ENCODE assay signal across 19 cellular contexts in genomic region chr7:22251906-22252495, GRCh38.
A peak's percentile ranks its signal among the peaks of the same experiment; 100 is the strongest.
DNase-seq lines count a peak whose midpoint lies in the region; ATAC-seq lines count a peak whose summit lies in the region.
"Had no signal": no experiment of that assay in that cellular context is flagged by ENCODE, and none has a peak within 500 bp of the region (broad histone marks: within the 10 kb centered on the region; RNA-seq: fewer than 3 reads in every experiment).

No MANE protein-coding gene starts in this region.

- no peak for ATAC-seq in stimulated activated naive CD8-positive, alpha-beta T cell treated with anti-CD3 and anti-CD28 coated beads, Interleukin-15, Interleukin-2, amounts not matched to agents 100 U/mL and 50 U/mL, for 24 hours
- no peak for ATAC-seq in GM19035 (IDR thresholded peaks at IDR 0.05; ENCODE audit: unreplicated experiment)
- no peak for ATAC-seq in GM19023 (IDR thresholded peaks at IDR 0.05; ENCODE audit: unreplicated experiment)
- ATAC-seq: activated T-cell treated with anti-CD3 and anti-CD28 coated beads, Interleukin-2, amount 50 U/mL, for 72 hours; body of pancreas; Panc1 had no signal

- peak; percentile 19 for DNase-seq in NCI-H2227 treated with DMSO at 0.1 percent for 48 hours (lab: John Stamatoyannopoulos, UW)
- no peak for DNase-seq in NCI-H2227 (lab: John Stamatoyannopoulos, UW; ENCODE audit: unreplicated experiment)
- DNase-seq in NCI-H2171 treated with DMSO at 0.1 percent for 48 hours (lab: John Stamatoyannopoulos, UW) = peak; percentile 57
- DNase-seq in putamen (ENCODE audit: low spot score) = peak; percentile 82
- DNase-seq in stimulated activated naive CD8-positive, alpha-beta T cell treated with anti-CD3 and anti-CD28 coated beads, Interleukin-15, Interleukin-2, amounts not matched to agents 100 U/mL and 50 U/mL, for 24 hours = no peak
- DNase-seq: activated CD4-positive, alpha-beta T cell treated with anti-CD3 and anti-CD28 coated beads for 1 hour; activated naive CD8-positive, alpha-beta T cell treated with anti-CD3 and anti-CD28 coated beads, Interleukin-2, amount 10 ng/mL, durations not matched to agents 7 days and 5 days; activated T-cell treated with anti-CD3 and anti-CD28 coated beads, Interleukin-2, amount 50 U/mL, for 72 hours; DMS153; IMR-90; SJCRH30; spleen; stimulated activated CD8-positive, alpha-beta memory T cell treated with anti-CD3 and anti-CD28 coated beads, Interleukin-4, amount 100 ng/mL, for 48 hours had no signal

- no peak overlapping the region for H3K4me3 ChIP-seq in iPS-18a (ENCODE audit: low read length)
- H3K4me3 ChIP-seq: body of pancreas, SJCRH30, spleen, suprapubic skin had no signal

- H3K36me3 ChIP-seq in iPS-18a (ENCODE audit: control insufficient read depth, low read depth, low read length) = no peaks in the 10 kb centered on the region
- H3K36me3 ChIP-seq: SJCRH30, spleen, suprapubic skin had no signal

- H3K27ac ChIP-seq in iPS-18a (ENCODE audit: low read length) = peak overlapping the region; percentile 30
- H3K27ac ChIP-seq: body of pancreas, SJCRH30, suprapubic skin had no signal

- H3K27me3 ChIP-seq in iPS-18a (ENCODE audit: control insufficient read depth, insufficient read depth, low read length) = no peaks in the 10 kb centered on the region
- H3K27me3 ChIP-seq: body of pancreas, spleen, suprapubic skin had no signal

- H3K4me1 ChIP-seq in iPS-18a (ENCODE audit: control insufficient read depth, low read depth, low read length) = peaks cover 36% of the 10 kb centered on the region
- H3K4me1 ChIP-seq: SJCRH30, suprapubic skin had no signal

- H3K9me3 ChIP-seq in iPS-18a (ENCODE audit: control insufficient read depth, low read depth, low read length) = no peaks in the 10 kb centered on the region
- H3K9me3 ChIP-seq: body of pancreas, SJCRH30, suprapubic skin had no signal

- H3K9ac ChIP-seq in iPS-18a (ENCODE audit: low read length) = no peak overlapping the region

Comparison
In these comparisons a context has a peak if more than half of its experiments do, and no peak if none do; other contexts are left out.
1. DNase-seq: peak in NCI-H2227 treated with DMSO at 0.1 percent for 48 hours (single experiment), NCI-H2171 treated with DMSO at 0.1 percent for 48 hours (single experiment) and putamen (single experiment); none in NCI-H2227 (single experiment) and stimulated activated naive CD8-positive, alpha-beta T cell treated with anti-CD3 and anti-CD28 coated beads, Interleukin-15, Interleukin-2, amounts not matched to agents 100 U/mL and 50 U/mL, for 24 hours (single experiment).